1 cellular context compared by ENCODE assay signal in genomic region chr7:129617178-129617577, GRCh38.
TF ChIP-seq lines count a peak whose summit lies in the region.

No MANE protein-coding gene starts in this region.

TF ChIP-seq in IMR-90, 13 proteins besides CTCF, POLR2A, EP300 and RAD21 (continued from another document):
- TF ChIP-seq MAZ (IDR thresholded peaks at IDR 0.05; ENCODE audit: borderline replicate concordance, low read depth, low read length) (no peak), NFE2L2 (IDR thresholded peaks at IDR 0.05; ENCODE audit: low read depth, low read length) (no peak), RFX5 (IDR thresholded peaks at IDR 0.05; ENCODE audit: low read depth, low read length) (no peak), MAFK (IDR thresholded peaks at IDR 0.05; ENCODE audit: low read depth, low read length) (no peak), SMC3 (IDR thresholded peaks at IDR 0.05; ENCODE audit: low read depth, low read length) (no peak)
TF ChIP-seq in IMR-90: peak in this region for 0.
